Comparison of ENCODE assay signal across 18 cellular contexts in the genomic region with DNA sequence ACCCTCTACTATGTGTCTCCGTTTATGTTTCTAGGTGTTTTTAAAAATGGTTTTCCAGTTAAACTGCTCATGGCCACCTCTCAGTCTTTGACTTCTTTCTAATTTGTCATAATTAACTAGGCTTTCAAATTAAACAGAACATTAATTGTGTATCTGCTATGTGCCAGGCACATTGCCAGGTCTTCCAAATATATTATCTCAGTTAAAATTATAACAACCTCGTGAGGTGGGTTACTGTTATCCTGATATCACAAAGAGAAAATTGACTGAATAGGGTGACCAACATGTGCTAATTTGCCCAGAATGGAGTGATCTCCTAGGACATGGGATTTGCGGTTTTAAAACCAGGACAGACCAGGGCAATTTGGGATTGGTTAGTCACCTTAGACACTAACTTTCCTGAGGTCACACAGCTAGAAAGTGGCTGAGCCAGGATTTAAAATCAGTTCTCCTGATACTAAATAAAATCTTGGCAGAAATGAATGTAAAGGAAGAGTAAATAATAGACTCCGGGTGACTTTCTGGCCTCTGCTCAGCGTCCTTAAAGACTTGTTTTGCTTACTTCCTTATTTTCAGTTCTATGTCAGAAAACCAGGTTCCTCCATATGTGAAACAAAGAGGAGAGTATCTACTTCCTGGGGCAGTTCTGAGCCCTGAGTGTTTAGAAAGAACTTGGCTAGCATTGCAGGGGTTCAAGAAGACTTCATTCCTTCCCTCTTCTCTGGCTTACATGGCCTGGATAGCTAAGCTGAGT.
DNase-seq lines count a peak whose midpoint lies in the region; ATAC-seq, FAIRE-seq and TF ChIP-seq lines count a peak whose summit lies in the region.
"Had no signal": no experiment of that assay in that cellular context is flagged by ENCODE, and none has a peak within 500 bp of the region (broad histone marks: within the 10 kb centered on the region; RNA-seq: fewer than 3 reads in every experiment).

No MANE protein-coding gene starts in this region.

- intact Hi-C loops in right lobe of liver (cut with DNase I) = no loop called here
- intact Hi-C loops in HepG2 (cut with micrococcal nuclease; ENCODE audit: unreplicated experiment) = no loop called here
- intact Hi-C loops in CD8-positive, alpha-beta T cell (cut with DNase I, micrococcal nuclease) = no loop called here

- DNase-seq in right lobe of liver (no peak), HepG2 (ENCODE audit: low spot score) (no peak), SKM-1 treated with dmso at 0.1 percent for 144 hours (lab: John Stamatoyannopoulos, UW; ENCODE audit: unreplicated experiment) (peak; percentile 82), mesothelial cell of epicardium (ENCODE audit: low spot score in 2 of 2, unreplicated experiment in 2 of 2) (no peak), glomerular visceral epithelial cell (ENCODE audit: extremely low spot score) (no peak)
- no peak for DNase-seq in CD8-positive, alpha-beta T cell
- no peak for DNase-seq in activated T-cell treated with anti-CD3 and anti-CD28 coated beads, Interleukin-2, amount 50 U/mL, for 48 hours
- DNase-seq: activated CD8-positive, alpha-beta memory T cell treated with anti-CD3 and anti-CD28 coated beads, Interleukin-2, amount 10 ng/mL, durations not matched to agents 7 days and 5 days; central memory CD4-positive, alpha-beta T cell; DMS153; GM23248; natural killer cell; NCI-H1105 treated with DMSO at 0.1 percent for 48 hours; NCI-H226; SHP77 had no signal

- CTCF ChIA-PET in HepG2 (lab: Yijun Ruan, JAX; ENCODE audit: low intra/inter-chr PET ratio, low total read pairs) = no interaction called here
- CTCF ChIA-PET in CD8-positive, alpha-beta T cell (lab: Charles Lee) = interaction anchor here (0.6 kb wide), 1 partner anchor 263 kb away, joined by 3 read pairs; no protein-coding TSS in a partner anchor

- BruUV-seq in HepG2 (replicated peaks; lab: Mats Ljungman, UMichigan) = no TSS peak

- H3K9me3 ChIP-seq in right lobe of liver = no peaks in the 10 kb centered on the region
- no peaks in the 10 kb centered on the region for H3K9me3 ChIP-seq in HepG2 (ENCODE audit: low read length)
- H3K9me3 ChIP-seq in CD8-positive, alpha-beta T cell (ENCODE audit: low read length) = no peaks in the 10 kb centered on the region
- H3K9me3 ChIP-seq: thoracic aorta had no signal

- H3K9me3 Mint-ChIP-seq in mesothelial cell of epicardium = no peaks in the 10 kb centered on the region
- H3K9me3 Mint-ChIP-seq in CD8-positive, alpha-beta T cell = no peaks in the 10 kb centered on the region
- H3K9me3 Mint-ChIP-seq: activated naive CD4-positive, alpha-beta T cell treated with anti-CD3 and anti-CD28 coated beads, Interleukin-2, amount 50 U/mL, for 24 hours; natural killer cell had no signal

- H3K27me3 ChIP-seq in right lobe of liver (no peaks in the 10 kb centered on the region), HepG2 (ENCODE audit: control insufficient read depth in 1 of 2, insufficient read depth in 2 of 2, low read length in 2 of 2) (peaks cover 0 to 8% of the 10 kb centered on the region in 2 experiments; a peak in 4 of 5 replicates)
- H3K27me3 ChIP-seq in CD8-positive, alpha-beta T cell (ENCODE audit: insufficient read depth, low read length) = no peaks in the 10 kb centered on the region

- WGBS in right lobe of liver (ENCODE audit: insufficient coverage, low coverage, low lambda C conversion rate, missing lambda C conversion rate) = 51% methylated on average over 5 of the region's 5 CpGs
- 34% methylated on average over 5 of the region's 5 CpGs for WGBS in HepG2 (ENCODE audit: low lambda C conversion rate)

- H3K9ac ChIP-seq in HepG2 (ENCODE audit: insufficient read depth, low read depth, low read length) = no peak overlapping the region

- H3K4me2 ChIP-seq in HepG2 (ENCODE audit: low read depth, low read length) = no peak overlapping the region

- no peaks in the 10 kb centered on the region for H3K79me2 ChIP-seq in HepG2 (ENCODE audit: insufficient read depth, low read length)

- no peak for TF ChIP-seq EP300 in HepG2 (IDR thresholded peaks at IDR 0.05; ENCODE audit: low read depth in 2 of 2, low read length in 2 of 2)
- TF ChIP-seq EP300 in HepG2 (CRISPR knock-in tag; IDR thresholded peaks at IDR 0.05; ENCODE audit: borderline replicate concordance) = no peak

- no peaks in the 10 kb centered on the region for H4K20me1 ChIP-seq in HepG2 (ENCODE audit: insufficient read depth, low read length)

- TF ChIP-seq RAD21 in HepG2 (CRISPR knock-in tag; IDR thresholded peaks at IDR 0.05) = no peak

- peaks cover 0 to 6% (median 0%) of the 10 kb centered on the region in 4 donors for H3K4me1 ChIP-seq in right lobe of liver
- no peaks in the 10 kb centered on the region for H3K4me1 ChIP-seq in HepG2 (ENCODE audit: insufficient read depth, low read length)
- no peaks in the 10 kb centered on the region for H3K4me1 ChIP-seq in CD8-positive, alpha-beta T cell (ENCODE audit: insufficient read depth, low read length)

- FAIRE-seq in HepG2 (lab: Jason Lieb, UNC) = no peak

- TF ChIP-seq POLR2A in right lobe of liver (IDR thresholded peaks at IDR 0.05) (no peak), HepG2 (IDR thresholded peaks at IDR 0.05; ENCODE audit: insufficient read depth in 1 of 2, low read depth in 2 of 2, low read length in 2 of 2) (no peak)

- in situ Hi-C loops in HepG2 (cut with HindIII; ENCODE audit: extremely low pct_ligation_motif_present, low pct_unique_long_range_greater_than_20kb) = no loop called here

- TF ChIP-seq CTCF in right lobe of liver (IDR thresholded peaks at IDR 0.05) (no peak), HepG2 (CRISPR knock-in tag; IDR thresholded peaks at IDR 0.05) (no peak), mesothelial cell of epicardium (IDR thresholded peaks at IDR 0.05; ENCODE audit: unreplicated experiment) (no peak)
- no peak for TF ChIP-seq CTCF in CD8-positive, alpha-beta T cell (IDR thresholded peaks at IDR 0.05)

- H2AFZ ChIP-seq in HepG2 (ENCODE audit: low read length) = no peak overlapping the region

- H3K27ac Mint-ChIP-seq in mesothelial cell of epicardium = peak overlapping the region; percentile 93
- no peak overlapping the region for H3K27ac Mint-ChIP-seq in CD8-positive, alpha-beta T cell
- H3K27ac Mint-ChIP-seq: activated CD8-positive, alpha-beta memory T cell treated with anti-CD3 and anti-CD28 coated beads, Interleukin-2, amount 10 ng/mL, durations not matched to agents 7 days and 5 days; activated naive CD4-positive, alpha-beta T cell treated with anti-CD3 and anti-CD28 coated beads, Interleukin-2, amount 50 U/mL, for 24 hours; natural killer cell had no signal

- ATAC-seq in right lobe of liver (peak in 3 of 4 donors; percentile 24 to 56 (median 55)), HepG2 (no peak), HG03378 (IDR thresholded peaks at IDR 0.05; ENCODE audit: unreplicated experiment) (no peak)
- no peak for ATAC-seq in CD8-positive, alpha-beta T cell
- ATAC-seq: activated CD8-positive, alpha-beta memory T cell treated with anti-CD3 and anti-CD28 coated beads, Interleukin-2, amount 10 ng/mL, durations not matched to agents 7 days and 5 days; natural killer cell had no signal

- H3K36me3 Mint-ChIP-seq in mesothelial cell of epicardium = no peaks in the 10 kb centered on the region
- no peaks in the 10 kb centered on the region for H3K36me3 Mint-ChIP-seq in CD8-positive, alpha-beta T cell
- H3K36me3 Mint-ChIP-seq: activated CD8-positive, alpha-beta memory T cell treated with anti-CD3 and anti-CD28 coated beads, Interleukin-2, amount 10 ng/mL, durations not matched to agents 7 days and 5 days; activated naive CD4-positive, alpha-beta T cell treated with anti-CD3 and anti-CD28 coated beads, Interleukin-2, amount 50 U/mL, for 24 hours; natural killer cell had no signal

- no peak overlapping the region for H3K4me3 ChIP-seq in right lobe of liver
- H3K4me3 ChIP-seq in HepG2 (replicated peaks in 1 of 3; ENCODE audit: insufficient read depth in 1 of 3, low read depth in 2 of 3, low read length in 3 of 3) = no peak overlapping the region
- H3K4me3 ChIP-seq in CD8-positive, alpha-beta T cell (ENCODE audit: low read depth, low read length) = no peak overlapping the region
- H3K4me3 ChIP-seq: GM23248, thoracic aorta had no signal

- no peaks in the 10 kb centered on the region for H3K27me3 Mint-ChIP-seq in mesothelial cell of epicardium (ENCODE audit: low read depth)
- no peaks in the 10 kb centered on the region for H3K27me3 Mint-ChIP-seq in CD8-positive, alpha-beta T cell (ENCODE audit: low read depth)
- H3K27me3 Mint-ChIP-seq: activated naive CD4-positive, alpha-beta T cell treated with anti-CD3 and anti-CD28 coated beads, Interleukin-2, amount 50 U/mL, for 24 hours had no signal

- H3K4me3 Mint-ChIP-seq in mesothelial cell of epicardium = no peak overlapping the region
- no peak overlapping the region for H3K4me3 Mint-ChIP-seq in CD8-positive, alpha-beta T cell
- H3K4me3 Mint-ChIP-seq: activated CD8-positive, alpha-beta memory T cell treated with anti-CD3 and anti-CD28 coated beads, Interleukin-2, amount 10 ng/mL, durations not matched to agents 7 days and 5 days; activated naive CD4-positive, alpha-beta T cell treated with anti-CD3 and anti-CD28 coated beads, Interleukin-2, amount 50 U/mL, for 24 hours; natural killer cell had no signal

- H3K36me3 ChIP-seq in right lobe of liver (no peaks in the 10 kb centered on the region), HepG2 (replicated peaks in 1 of 2; ENCODE audit: control insufficient read depth in 1 of 2, insufficient read depth in 2 of 2, low read length in 2 of 2) (no peaks in the 10 kb centered on the region)
- H3K36me3 ChIP-seq in CD8-positive, alpha-beta T cell (ENCODE audit: insufficient read depth, low read length) = no peaks in the 10 kb centered on the region
- H3K36me3 ChIP-seq: thoracic aorta had no signal

- POLR2A ChIA-PET in HepG2 (lab: Yijun Ruan, JAX) = no interaction called here
- POLR2A ChIA-PET in CD8-positive, alpha-beta T cell (lab: Charles Lee) = no interaction called here

- peaks cover 92% of the 10 kb centered on the region for H3K4me1 Mint-ChIP-seq in mesothelial cell of epicardium
- no peaks in the 10 kb centered on the region for H3K4me1 Mint-ChIP-seq in CD8-positive, alpha-beta T cell (ENCODE audit: low read depth)
- H3K4me1 Mint-ChIP-seq: activated naive CD4-positive, alpha-beta T cell treated with anti-CD3 and anti-CD28 coated beads, Interleukin-2, amount 50 U/mL, for 24 hours; natural killer cell had no signal

- H3K27ac ChIP-seq in right lobe of liver (no peak overlapping the region), HepG2 (ENCODE audit: extremely low read length, insufficient read depth, low read length) (no peak overlapping the region)
- no peak overlapping the region for H3K27ac ChIP-seq in CD8-positive, alpha-beta T cell (ENCODE audit: low read depth, low read length)
- H3K27ac ChIP-seq: thoracic aorta had no signal

Comparison
In these comparisons a context has a peak if more than half of its experiments do, and no peak if none do; other contexts are left out.
1. ATAC-seq: peak in right lobe of liver (3 of 4); none in HepG2 (single experiment), HG03378 (single experiment) and CD8-positive, alpha-beta T cell (single experiment).